Comparison of ENCODE assay signal across 14 cellular contexts in genomic region chr1:39167632-39168209, GRCh38. TPM values are rescaled to one million over a fixed set of nuclear protein-coding genes. Genes with fewer than 3 reads are reported as not detected.
DNase-seq lines count a peak whose midpoint lies in the region; ATAC-seq and TF ChIP-seq lines count a peak whose summit lies in the region.
"Had no signal": no experiment of that assay in that cellular context is flagged by ENCODE, and none has a peak within 500 bp of the region (broad histone marks: within the 10 kb centered on the region; RNA-seq: fewer than 3 reads in every experiment).

No MANE protein-coding gene starts in this region.

- H2AFZ ChIP-seq in smooth muscle cell (ENCODE audit: low read depth), result no peak overlapping the region

- no peak overlapping the region for H3K27ac ChIP-seq in smooth muscle cell (ENCODE audit: low read depth)

- no peaks in the 10 kb centered on the region for H3K36me3 ChIP-seq in smooth muscle cell (ENCODE audit: low read depth)

- peaks cover 98% of the 10 kb centered on the region for H4K20me1 ChIP-seq in smooth muscle cell (ENCODE audit: low read depth)

- TF ChIP-seq CTCF in omental fat pad (IDR thresholded peaks at IDR 0.05), result no peak
- TF ChIP-seq CTCF in smooth muscle cell (IDR thresholded peaks at IDR 0.05; ENCODE audit: borderline replicate concordance, insufficient read depth, poor library complexity, severe bottlenecking), result no peak

- H3K4me1 ChIP-seq in smooth muscle cell (ENCODE audit: low read depth), result peaks cover 59% of the 10 kb centered on the region

- H3K79me2 ChIP-seq in smooth muscle cell (ENCODE audit: low read depth), result peaks cover 97% of the 10 kb centered on the region

- H3F3A ChIP-seq in smooth muscle cell (ENCODE audit: low read depth), result peaks cover 30% of the 10 kb centered on the region

- H3K4me3 ChIP-seq in smooth muscle cell, result no peak overlapping the region

- H3K4me2 ChIP-seq in smooth muscle cell, result no peak overlapping the region

- H3K9me3 ChIP-seq in smooth muscle cell (replicated peaks; ENCODE audit: low read depth), result no peaks in the 10 kb centered on the region

- DNase-seq in GM03348 (ENCODE audit: low spot score), result peak; percentile 50
- peak; percentile 64 for DNase-seq in OCI-M2 (lab: John Stamatoyannopoulos, UW; ENCODE audit: unreplicated experiment)
- DNase-seq in fibroblast of gingiva (ENCODE audit: low read depth), result peak; percentile 44
- no peak for DNase-seq in omental fat pad (ENCODE audit: low spot score)
- DNase-seq in smooth muscle cell (lab: John Stamatoyannopoulos, UW; ENCODE audit: unreplicated experiment), result no peak
- DNase-seq in GM19238 (ENCODE audit: insufficient read length, low spot score), result no peak
- DNase-seq: activated CD4-positive, CD25-positive, alpha-beta regulatory T cell treated with anti-CD3 and anti-CD28 coated beads, Interleukin-2, amount 50 U/mL, for 72 hours; activated effector memory CD4-positive, alpha-beta T cell treated with anti-CD3 and anti-CD28 coated beads, Interleukin-2, amount 50 U/mL, for 16 hours; CD4-positive, alpha-beta T cell; naive B cell; NCI-H2081 treated with DMSO at 0.1 percent for 48 hours had no signal

- H3K9ac ChIP-seq in smooth muscle cell (ENCODE audit: low read depth), result no peak overlapping the region

- ATAC-seq in omental fat pad (ENCODE audit: low FRiP score), result peak; percentile 41
- ATAC-seq in HG03095 (IDR thresholded peaks at IDR 0.05; ENCODE audit: unreplicated experiment), result no peak
- ATAC-seq in HG03571 (IDR thresholded peaks at IDR 0.05; ENCODE audit: unreplicated experiment), result no peak
- ATAC-seq: Right ventricle myocardium inferior had no signal

- 82% methylated on average over 5 of the region's 5 CpGs for WGBS in smooth muscle cell (ENCODE audit: low lambda C conversion rate)

- no peaks in the 10 kb centered on the region for H3K27me3 ChIP-seq in smooth muscle cell (ENCODE audit: low read depth)

RNA-seq across cellular contexts. Expression of gene MACF1, which starts 36.8 kb away (rescaled TPM):
- 100 to 1,000 TPM; 230 to 378 (median 300) TPM for total RNA-seq in omental fat pad
- 186 and 195 TPM in 2 replicates for total RNA-seq in smooth muscle cell
- 36.9 and 71.9 TPM in 2 replicates for polyA plus RNA-seq in smooth muscle cell

Comparison
In these comparisons a context has a peak if more than half of its experiments do, and no peak if none do; other contexts are left out.
1. DNase-seq: peak in GM03348 (single experiment), OCI-M2 (single experiment) and fibroblast of gingiva (single experiment); none in omental fat pad (single experiment), smooth muscle cell (single experiment) and GM19238 (single experiment).